18 cellular contexts compared by ENCODE assay signal in the genomic region with DNA sequence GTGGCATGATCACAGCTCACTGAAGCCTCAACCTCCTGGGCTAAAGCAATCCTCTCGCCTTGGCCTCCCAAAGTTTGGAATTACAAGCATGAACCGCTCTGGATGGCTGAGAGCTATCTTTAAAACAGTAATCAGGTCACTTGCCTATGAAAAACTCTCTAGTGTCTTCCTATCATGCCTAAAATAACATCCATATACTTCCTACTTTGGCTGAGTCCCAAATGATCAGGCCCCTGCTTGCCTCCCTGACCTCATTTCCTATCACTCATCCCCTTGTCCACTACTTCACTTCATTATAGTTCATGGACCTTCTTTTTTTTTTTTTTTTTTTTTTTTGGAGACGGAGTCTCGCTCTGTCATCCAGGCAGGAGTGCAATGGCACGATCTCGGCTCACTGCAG. TPM values are rescaled to one million over a fixed set of nuclear protein-coding genes. Genes with fewer than 3 reads are reported as not detected.
DNase-seq lines count a peak whose midpoint lies in the region; ATAC-seq and TF ChIP-seq lines count a peak whose summit lies in the region.
"Had no signal": no experiment of that assay in that cellular context is flagged by ENCODE, and none has a peak within 500 bp of the region (broad histone marks: within the 10 kb centered on the region; RNA-seq: fewer than 3 reads in every experiment).

No MANE protein-coding gene starts in this region.

- DNase-seq in activated T-cell treated with anti-CD3 and anti-CD28 coated beads, Interleukin-2, amount 50 U/mL, for 24 hours, result no peak
- DNase-seq in activated T-cell treated with anti-CD3 and anti-CD28 coated beads, Interleukin-2, amount 50 U/mL, for 4 hours, result no peak
- DNase-seq in RWPE1 (ENCODE audit: low spot score) (peak; percentile 81), glomerular visceral epithelial cell (ENCODE audit: extremely low spot score) (peak; percentile 12), osteocyte (ENCODE audit: extremely low spot score, unreplicated experiment) (no peak), G401 (ENCODE audit: low spot score) (no peak)
- no peak for DNase-seq in stimulated activated CD4-positive, alpha-beta T cell treated with anti-CD3 and anti-CD28 coated beads, Interleukin-2, amount 100 ng/mL, for 48 hours
- DNase-seq: 8988T; activated CD8-positive, alpha-beta memory T cell treated with anti-CD3 and anti-CD28 coated beads, Interleukin-2, amount 10 ng/mL, durations not matched to agents 7 days and 5 days; aorta; Kasumi-1; NCI-H1436 treated with DMSO at 0.1 percent for 48 hours; pancreas; T-helper 17 cell; upper lobe of left lung had no signal

- no peak overlapping the region for H3K4me3 Mint-ChIP-seq in activated T-cell treated with anti-CD3 and anti-CD28 coated beads, Interleukin-2, amount 50 U/mL, for 24 hours
- no peak overlapping the region for H3K4me3 Mint-ChIP-seq in activated T-cell treated with anti-CD3 and anti-CD28 coated beads, Interleukin-2, amount 50 U/mL, for 4 hours
- no peak overlapping the region for H3K4me3 Mint-ChIP-seq in osteocyte (ENCODE audit: unreplicated experiment)
- H3K4me3 Mint-ChIP-seq: activated CD8-positive, alpha-beta memory T cell treated with anti-CD3 and anti-CD28 coated beads, Interleukin-2, amount 10 ng/mL, durations not matched to agents 7 days and 5 days; CD14-positive monocyte; dendritic cell treated with granulocyte-macrophage colony-stimulating factor and Interleukin-4, amounts not matched to agents 40 ng/mL and 50 ng/mL, for 4 days had no signal

- CTCF ChIA-PET in RWPE1 (lab: Yijun Ruan, JAX), result no interaction called here

- peak overlapping the region; percentile 68 for H3K27ac ChIP-seq in RWPE1
- H3K27ac ChIP-seq: pancreas, upper lobe of left lung had no signal

- H3K27me3 Mint-ChIP-seq in activated T-cell treated with anti-CD3 and anti-CD28 coated beads, Interleukin-2, amount 50 U/mL, for 24 hours, result no peaks in the 10 kb centered on the region
- no peaks in the 10 kb centered on the region for H3K27me3 Mint-ChIP-seq in activated T-cell treated with anti-CD3 and anti-CD28 coated beads, Interleukin-2, amount 50 U/mL, for 4 hours (ENCODE audit: low read depth)
- no peaks in the 10 kb centered on the region for H3K27me3 Mint-ChIP-seq in osteocyte (ENCODE audit: unreplicated experiment)
- H3K27me3 Mint-ChIP-seq: activated CD8-positive, alpha-beta memory T cell treated with anti-CD3 and anti-CD28 coated beads, Interleukin-2, amount 10 ng/mL, durations not matched to agents 7 days and 5 days; dendritic cell treated with granulocyte-macrophage colony-stimulating factor and Interleukin-4, amounts not matched to agents 40 ng/mL and 50 ng/mL, for 4 days; T-helper 17 cell had no signal

- peaks cover 62% of the 10 kb centered on the region for H3K4me1 Mint-ChIP-seq in activated T-cell treated with anti-CD3 and anti-CD28 coated beads, Interleukin-2, amount 50 U/mL, for 24 hours (ENCODE audit: low read depth)
- H3K4me1 Mint-ChIP-seq in activated T-cell treated with anti-CD3 and anti-CD28 coated beads, Interleukin-2, amount 50 U/mL, for 4 hours (ENCODE audit: low read depth), result peaks cover 53% of the 10 kb centered on the region
- peaks cover 66% of the 10 kb centered on the region for H3K4me1 Mint-ChIP-seq in osteocyte (ENCODE audit: unreplicated experiment)

- POLR2A ChIA-PET in RWPE1 (lab: Yijun Ruan, JAX; ENCODE audit: low non-redundant PET), result interaction anchor here (0.7 kb wide), 1 partner anchor 26 kb away, joined by 6 read pairs; no protein-coding TSS in a partner anchor

- peak overlapping the region; percentile 56 for H3K27ac Mint-ChIP-seq in activated T-cell treated with anti-CD3 and anti-CD28 coated beads, Interleukin-2, amount 50 U/mL, for 24 hours
- peak overlapping the region; percentile 87 for H3K27ac Mint-ChIP-seq in osteocyte (ENCODE audit: unreplicated experiment)
- H3K27ac Mint-ChIP-seq: activated CD8-positive, alpha-beta memory T cell treated with anti-CD3 and anti-CD28 coated beads, Interleukin-2, amount 10 ng/mL, durations not matched to agents 7 days and 5 days; dendritic cell treated with granulocyte-macrophage colony-stimulating factor and Interleukin-4, amounts not matched to agents 40 ng/mL and 50 ng/mL, for 4 days had no signal

- no peak for TF ChIP-seq CTCF in RWPE1 (conservative IDR thresholded peaks at IDR 0.05; ENCODE audit: low read depth)
- no peak for TF ChIP-seq CTCF in osteocyte (IDR thresholded peaks at IDR 0.05)

- in situ Hi-C loops in G401 (cut with HindIII; ENCODE audit: low sequenced_read_pairs), result no loop called here

- peaks cover 41% of the 10 kb centered on the region for H3K36me3 Mint-ChIP-seq in activated T-cell treated with anti-CD3 and anti-CD28 coated beads, Interleukin-2, amount 50 U/mL, for 24 hours (ENCODE audit: low read depth)
- peaks cover 25% of the 10 kb centered on the region for H3K36me3 Mint-ChIP-seq in activated T-cell treated with anti-CD3 and anti-CD28 coated beads, Interleukin-2, amount 50 U/mL, for 4 hours (ENCODE audit: insufficient read depth)
- peaks cover 19% of the 10 kb centered on the region for H3K36me3 Mint-ChIP-seq in osteocyte (ENCODE audit: unreplicated experiment)

- H3K9me3 Mint-ChIP-seq in activated T-cell treated with anti-CD3 and anti-CD28 coated beads, Interleukin-2, amount 50 U/mL, for 24 hours, result peaks cover 3% of the 10 kb centered on the region
- no peaks in the 10 kb centered on the region for H3K9me3 Mint-ChIP-seq in activated T-cell treated with anti-CD3 and anti-CD28 coated beads, Interleukin-2, amount 50 U/mL, for 4 hours
- no peaks in the 10 kb centered on the region for H3K9me3 Mint-ChIP-seq in osteocyte (ENCODE audit: unreplicated experiment)
- H3K9me3 Mint-ChIP-seq: dendritic cell treated with granulocyte-macrophage colony-stimulating factor and Interleukin-4, amounts not matched to agents 40 ng/mL and 50 ng/mL, for 4 days had no signal

- no peak for ATAC-seq in activated T-cell treated with anti-CD3 and anti-CD28 coated beads, Interleukin-2, amount 50 U/mL, for 4 hours
- no peak for ATAC-seq in HG03520 (IDR thresholded peaks at IDR 0.05; ENCODE audit: unreplicated experiment)
- ATAC-seq: activated CD8-positive, alpha-beta memory T cell treated with anti-CD3 and anti-CD28 coated beads, Interleukin-2, amount 10 ng/mL, durations not matched to agents 7 days and 5 days; T-helper 17 cell had no signal

RNA-seq across cellular contexts. Expression of gene SEPTIN7, which starts 28.0 kb away (rescaled TPM):
- total RNA-seq in activated T-cell treated with anti-CD3 and anti-CD28 coated beads, Interleukin-2, amount 50 U/mL, for 4 hours, result 100 to 1,000 TPM; 174 to 192 (median 180) TPM
- 349 and 355 TPM in 2 replicates for total RNA-seq in osteocyte
- 149 and 244 TPM in 2 replicates for total RNA-seq in G401 (2014; rRNA removed; shearing (Covaris generic))

Comparison
In these comparisons a context has a peak if more than half of its experiments do, and no peak if none do; other contexts are left out.
1. DNase-seq: peak in RWPE1 (single experiment) and glomerular visceral epithelial cell (single experiment); none in activated T-cell treated with anti-CD3 and anti-CD28 coated beads, Interleukin-2, amount 50 U/mL, for 24 hours (single experiment), activated T-cell treated with anti-CD3 and anti-CD28 coated beads, Interleukin-2, amount 50 U/mL, for 4 hours (single experiment), osteocyte (single experiment), G401 (single experiment) and stimulated activated CD4-positive, alpha-beta T cell treated with anti-CD3 and anti-CD28 coated beads, Interleukin-2, amount 100 ng/mL, for 48 hours (0 of 2).